ENCODE assay signal across 8 cellular contexts in the genomic region with DNA sequence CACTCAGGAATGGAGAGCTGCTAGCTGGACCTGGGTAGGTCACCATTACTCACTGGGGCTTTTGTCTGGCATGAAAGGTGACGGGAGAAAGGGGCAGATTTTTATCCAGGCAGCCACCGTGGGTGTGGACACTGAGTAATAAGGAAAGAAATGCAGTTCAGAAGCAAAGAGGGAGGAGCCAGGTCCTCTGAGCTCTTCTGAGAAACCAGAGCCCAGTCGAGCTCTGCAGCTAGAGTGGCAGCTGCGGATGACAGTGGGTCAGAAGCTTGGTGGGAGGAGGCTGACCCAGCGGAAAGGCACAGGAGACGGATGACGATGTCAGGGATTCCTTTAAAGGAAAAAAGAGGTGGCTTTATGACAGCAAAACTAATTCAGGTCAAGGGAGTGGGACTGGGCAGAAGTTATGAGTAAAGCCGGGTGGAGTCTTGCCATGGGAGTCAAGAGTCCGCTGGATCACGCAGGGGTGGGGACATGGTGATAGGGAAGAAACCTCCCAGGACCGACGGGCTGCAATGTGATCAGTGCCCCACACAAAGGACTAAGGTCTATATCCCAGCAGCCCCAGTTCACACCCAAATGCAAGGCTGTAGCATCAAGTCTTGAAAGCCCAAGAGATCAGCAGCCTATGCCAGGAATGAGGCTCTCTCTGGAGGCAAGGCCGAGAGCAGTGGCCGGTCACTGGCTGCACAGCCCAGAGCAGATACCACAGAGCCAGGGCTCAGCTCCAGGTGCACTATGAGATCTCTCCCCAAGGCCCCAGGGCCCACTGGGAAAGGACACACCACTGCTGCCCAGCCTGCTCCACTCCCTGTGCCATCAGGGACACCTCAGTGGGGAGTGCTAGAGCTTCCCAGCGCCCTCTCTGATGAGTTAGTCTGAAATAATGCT. TPM values are rescaled to one million over a fixed set of nuclear protein-coding genes. Genes with fewer than 3 reads are reported as not detected.
A peak's percentile ranks its signal among the peaks of the same experiment; 100 is the strongest.
DNase-seq lines count a peak whose midpoint lies in the region; ATAC-seq and TF ChIP-seq lines count a peak whose summit lies in the region.

No MANE protein-coding gene starts in this region.

- no peak for ATAC-seq in HG03460 (IDR thresholded peaks at IDR 0.05; ENCODE audit: unreplicated experiment)

- TF ChIP-seq CTCF in fibroblast of villous mesenchyme (IDR thresholded peaks at IDR 0.05; ENCODE audit: insufficient read depth, low read depth, low read length) (no peak), retinal pigment epithelial cell (conservative IDR thresholded peaks at IDR 0.05; ENCODE audit: low read depth, low read length) (no peak)

- H3K4me3 ChIP-seq in fibroblast of villous mesenchyme (ENCODE audit: low read depth, low read length) (no peak overlapping the region), retinal pigment epithelial cell (ENCODE audit: low read length) (no peak overlapping the region)

- DNase-seq in Daoy (ENCODE audit: low read depth) (peak; percentile 93), T1000 (lab: John Stamatoyannopoulos, UW) (peak; percentile 78), fibroblast of villous mesenchyme (ENCODE audit: low read depth) (peak; percentile 94), retinal pigment epithelial cell (ENCODE audit: low read depth) (peak; percentile 75), middle frontal gyrus (ENCODE audit: extremely low spot score, low spot score) (no peak), COLO668 (lab: John Stamatoyannopoulos, UW; ENCODE audit: unreplicated experiment) (no peak), NCI-H128 (lab: John Stamatoyannopoulos, UW; ENCODE audit: unreplicated experiment) (no peak)

RNA-seq across cellular contexts. Expression of gene MNT, which starts 6.3 kb away (rescaled TPM):
- 1.2 and 1.7 TPM in 2 replicates for total RNA-seq in Daoy (2014; rRNA removed; shearing (Covaris generic))
- total RNA-seq in fibroblast of villous mesenchyme = 7.8 and 11.6 TPM in 2 replicates

Comparison
In these comparisons a context has a peak if more than half of its experiments do, and no peak if none do; other contexts are left out.
1. DNase-seq: peak in Daoy (single experiment), T1000 (single experiment), fibroblast of villous mesenchyme (single experiment) and retinal pigment epithelial cell (single experiment); none in middle frontal gyrus (single experiment), COLO668 (single experiment) and NCI-H128 (single experiment).